In genomic region chr1:183262628-183263220, GRCh38 we compare ENCODE assay signal across 24 cellular contexts.
DNase-seq lines count a peak whose midpoint lies in the region; ATAC-seq lines count a peak whose summit lies in the region.
"Had no signal": no experiment of that assay in that cellular context is flagged by ENCODE, and none has a peak within 500 bp of the region (broad histone marks: within the 10 kb centered on the region; RNA-seq: fewer than 3 reads in every experiment).

No MANE protein-coding gene starts in this region.

- no peak overlapping the region for H3K18ac ChIP-seq in mesenchymal stem cell (ENCODE audit: low read depth in 1 of 2, low read length in 2 of 2)

- H3K4me3 ChIP-seq in BLaER1 (no peak overlapping the region), mesenchymal stem cell (ENCODE audit: insufficient read depth in 1 of 2, low read depth in 1 of 2, low read length in 2 of 2) (no peak overlapping the region), subcutaneous abdominal adipose tissue (ENCODE audit: low read depth in 1 of 5, low read length in 5 of 5) (no peak overlapping the region)
- H3K4me3 ChIP-seq: BLaER1 treated with 17β-estradiol and CSF1 and Interleukin-3, amounts not matched to agents 10 nM and 100 nM; GM12878; PC-9 had no signal

- no peak overlapping the region for H4K8ac ChIP-seq in mesenchymal stem cell (ENCODE audit: low read length)

- H3K9me3 ChIP-seq in BLaER1 (no peaks in the 10 kb centered on the region), mesenchymal stem cell (ENCODE audit: control insufficient read depth, low read length) (no peaks in the 10 kb centered on the region), subcutaneous abdominal adipose tissue (ENCODE audit: control insufficient read depth in 5 of 5, low read length in 5 of 5) (no peaks in the 10 kb centered on the region)
- H3K9me3 ChIP-seq: BLaER1 treated with 17β-estradiol and CSF1 and Interleukin-3, amounts not matched to agents 10 nM and 100 nM had no signal

- H3K9ac ChIP-seq in BLaER1 (no peak overlapping the region), mesenchymal stem cell (ENCODE audit: low read length) (peak overlapping the region; percentile 52), subcutaneous abdominal adipose tissue (ENCODE audit: low read length in 5 of 5) (no peak overlapping the region)
- H3K9ac ChIP-seq: BLaER1 treated with 17β-estradiol and CSF1 and Interleukin-3, amounts not matched to agents 10 nM and 100 nM had no signal

- H3K27me3 ChIP-seq in BLaER1 (no peaks in the 10 kb centered on the region), mesenchymal stem cell (ENCODE audit: control insufficient read depth in 1 of 2, insufficient read depth in 1 of 2, low read length in 2 of 2) (no peaks in the 10 kb centered on the region), subcutaneous abdominal adipose tissue (ENCODE audit: control insufficient read depth in 5 of 5, insufficient read depth in 4 of 5, low read length in 5 of 5) (no peaks in the 10 kb centered on the region)
- H3K27me3 ChIP-seq: BLaER1 treated with 17β-estradiol and CSF1 and Interleukin-3, amounts not matched to agents 10 nM and 100 nM had no signal

- DNase-seq in NCI-H1694 treated with DMSO at 0.1 percent for 48 hours (lab: John Stamatoyannopoulos, UW), result peak; percentile 58
- no peak for DNase-seq in mesenchymal stem cell
- DNase-seq in activated naive CD4-positive, alpha-beta T cell treated with anti-CD3 and anti-CD28 coated beads, Interleukin-2, amount 50 U/mL, for 72 hours (ENCODE audit: low spot score in 2 of 2), result no peak
- no peak for DNase-seq in activated CD8-positive, alpha-beta memory T cell treated with anti-CD3 and anti-CD28 coated beads, Interleukin-2, amount 10 ng/mL, durations not matched to agents 7 days and 5 days
- DNase-seq: CD4-positive, alpha-beta memory T cell; COR-L47; DMS79; EL; GDM1; Karpas-422; NCI-H1092; NCI-H1417 treated with DMSO at 0.1 percent for 48 hours; NCI-H187 treated with DMSO at 0.1 percent for 48 hours; NCI-H446 treated with DMSO at 0.1 percent for 48 hours; NCI-H526; NCI-H82; PC-9; SHP77 had no signal

- no peak overlapping the region for H2BK120ac ChIP-seq in mesenchymal stem cell (ENCODE audit: low read depth, low read length)

- H3K27me3 Mint-ChIP-seq in activated CD8-positive, alpha-beta memory T cell treated with anti-CD3 and anti-CD28 coated beads, Interleukin-2, amount 10 ng/mL, durations not matched to agents 7 days and 5 days, result peaks cover 33% of the 10 kb centered on the region

- peaks cover 10% of the 10 kb centered on the region for H3K4me1 ChIP-seq in BLaER1
- H3K4me1 ChIP-seq in mesenchymal stem cell (ENCODE audit: control insufficient read depth, insufficient read depth, low read depth, low read length), result no peaks in the 10 kb centered on the region
- peaks cover 3 to 23% (median 11%) of the 10 kb centered on the region in 5 donors for H3K4me1 ChIP-seq in subcutaneous abdominal adipose tissue (ENCODE audit: control insufficient read depth in 5 of 5, insufficient read depth in 5 of 5, low read length in 5 of 5)

- H2BK12ac ChIP-seq in mesenchymal stem cell (ENCODE audit: low read length in 2 of 2), result no peak overlapping the region

- ATAC-seq in activated naive CD4-positive, alpha-beta T cell treated with anti-CD3 and anti-CD28 coated beads, Interleukin-2, amount 50 U/mL, for 72 hours, result no peak
- no peak for ATAC-seq in activated CD8-positive, alpha-beta memory T cell treated with anti-CD3 and anti-CD28 coated beads, Interleukin-2, amount 10 ng/mL, durations not matched to agents 7 days and 5 days
- no peak for ATAC-seq in GM19351 (IDR thresholded peaks at IDR 0.05; ENCODE audit: unreplicated experiment)
- ATAC-seq: GM12878, HepG2 had no signal

- H3K36me3 Mint-ChIP-seq in activated naive CD4-positive, alpha-beta T cell treated with anti-CD3 and anti-CD28 coated beads, Interleukin-2, amount 50 U/mL, for 72 hours, result no peaks in the 10 kb centered on the region
- no peaks in the 10 kb centered on the region for H3K36me3 Mint-ChIP-seq in activated CD8-positive, alpha-beta memory T cell treated with anti-CD3 and anti-CD28 coated beads, Interleukin-2, amount 10 ng/mL, durations not matched to agents 7 days and 5 days
- H3K36me3 Mint-ChIP-seq: CD4-positive, alpha-beta memory T cell had no signal

- no peaks in the 10 kb centered on the region for H4K20me1 ChIP-seq in BLaER1
- H4K20me1 ChIP-seq: BLaER1 treated with 17β-estradiol and CSF1 and Interleukin-3, amounts not matched to agents 10 nM and 100 nM had no signal

- no peak overlapping the region for H2AK5ac ChIP-seq in mesenchymal stem cell (ENCODE audit: low read length, severe bottlenecking)

- H3K36me3 ChIP-seq in BLaER1 (no peaks in the 10 kb centered on the region), mesenchymal stem cell (ENCODE audit: control insufficient read depth in 1 of 2, insufficient read depth in 2 of 2, low read depth in 1 of 2, low read length in 2 of 2) (peaks cover 0 to 3% of the 10 kb centered on the region in 2 experiments), subcutaneous abdominal adipose tissue (ENCODE audit: control insufficient read depth in 5 of 5, insufficient read depth in 5 of 5, low read length in 5 of 5) (no peaks in the 10 kb centered on the region)
- H3K36me3 ChIP-seq: BLaER1 treated with 17β-estradiol and CSF1 and Interleukin-3, amounts not matched to agents 10 nM and 100 nM had no signal

- no peak overlapping the region for H2BK15ac ChIP-seq in mesenchymal stem cell (ENCODE audit: low read depth, poor library complexity, severe bottlenecking)

- H2AFZ ChIP-seq in mesenchymal stem cell (ENCODE audit: low read depth, low read length), result no peak overlapping the region
- H2AFZ ChIP-seq: PC-9 had no signal

- H3K27ac ChIP-seq in BLaER1 (no peak overlapping the region), mesenchymal stem cell (ENCODE audit: low read length, poor library complexity, severe bottlenecking) (no peak overlapping the region), subcutaneous abdominal adipose tissue (ENCODE audit: low read depth, low read length) (peak overlapping the region; percentile 40)
- H3K27ac ChIP-seq: BLaER1 treated with 17β-estradiol and CSF1 and Interleukin-3, amounts not matched to agents 10 nM and 100 nM; PC-9 had no signal

- H3K79me1 ChIP-seq in mesenchymal stem cell (replicated peaks; ENCODE audit: low read length, poor library complexity, severe bottlenecking), result no peaks in the 10 kb centered on the region

- H2BK5ac ChIP-seq in mesenchymal stem cell (ENCODE audit: low read depth, low read length, poor library complexity, severe bottlenecking), result no peak overlapping the region

- 93% methylated on average over 4 of the region's 5 CpGs for WGBS in mesenchymal stem cell

- H3K14ac ChIP-seq in mesenchymal stem cell (ENCODE audit: low read length in 2 of 2), result no peak overlapping the region

- no peaks in the 10 kb centered on the region for H3K4me1 Mint-ChIP-seq in activated CD8-positive, alpha-beta memory T cell treated with anti-CD3 and anti-CD28 coated beads, Interleukin-2, amount 10 ng/mL, durations not matched to agents 7 days and 5 days
- H3K4me1 Mint-ChIP-seq: CD4-positive, alpha-beta memory T cell had no signal

- no peak overlapping the region for H3K4ac ChIP-seq in mesenchymal stem cell (ENCODE audit: low read depth in 1 of 2, low read length in 2 of 2)

- 0 out of 2 replicates have a peak overlapping the region, but pooled peaks have one; percentile 22 for H3K4me2 ChIP-seq in BLaER1
- H3K4me2 ChIP-seq in mesenchymal stem cell (ENCODE audit: low read length, poor library complexity, severe bottlenecking), result no peak overlapping the region
- H3K4me2 ChIP-seq: PC-9 had no signal

- no peak overlapping the region for H3K23ac ChIP-seq in mesenchymal stem cell (ENCODE audit: low read length in 2 of 2)

- H3K9me3 Mint-ChIP-seq in activated naive CD4-positive, alpha-beta T cell treated with anti-CD3 and anti-CD28 coated beads, Interleukin-2, amount 50 U/mL, for 72 hours, result no peaks in the 10 kb centered on the region
- no peaks in the 10 kb centered on the region for H3K9me3 Mint-ChIP-seq in activated CD8-positive, alpha-beta memory T cell treated with anti-CD3 and anti-CD28 coated beads, Interleukin-2, amount 10 ng/mL, durations not matched to agents 7 days and 5 days (ENCODE audit: low read depth)
- H3K9me3 Mint-ChIP-seq: CD4-positive, alpha-beta memory T cell had no signal

- H3K27ac Mint-ChIP-seq in activated naive CD4-positive, alpha-beta T cell treated with anti-CD3 and anti-CD28 coated beads, Interleukin-2, amount 50 U/mL, for 72 hours, result no peak overlapping the region
- no peak overlapping the region for H3K27ac Mint-ChIP-seq in activated CD8-positive, alpha-beta memory T cell treated with anti-CD3 and anti-CD28 coated beads, Interleukin-2, amount 10 ng/mL, durations not matched to agents 7 days and 5 days
- H3K27ac Mint-ChIP-seq: CD4-positive, alpha-beta memory T cell had no signal

- no peak overlapping the region for H3K4me3 Mint-ChIP-seq in activated CD8-positive, alpha-beta memory T cell treated with anti-CD3 and anti-CD28 coated beads, Interleukin-2, amount 10 ng/mL, durations not matched to agents 7 days and 5 days
- H3K4me3 Mint-ChIP-seq: CD4-positive, alpha-beta memory T cell had no signal

- CTCF ChIA-PET in activated CD8-positive, alpha-beta memory T cell treated with anti-CD3 and anti-CD28 coated beads, Interleukin-2, amount 10 ng/mL, durations not matched to agents 7 days and 5 days (lab: Charles Lee), result no interaction called here

- H4K91ac ChIP-seq in mesenchymal stem cell (ENCODE audit: low read length), result no peak overlapping the region
